ENCODE assay signal across 22 cellular contexts in genomic region chr1:151266821-151267220, GRCh38.
"Had no signal": no experiment of that assay in that cellular context is flagged by ENCODE, and none has a peak within 500 bp of the region (broad histone marks: within the 10 kb centered on the region; RNA-seq: fewer than 3 reads in every experiment).

No MANE protein-coding gene starts in this region.

- H3K4me3 Mint-ChIP-seq: activated naive CD8-positive, alpha-beta T cell; naive B cell; type B pancreatic cell had no signal

- H3K27ac Mint-ChIP-seq: activated naive CD8-positive, alpha-beta T cell; type B pancreatic cell had no signal

- H3K27me3 Mint-ChIP-seq: activated naive CD8-positive, alpha-beta T cell; naive B cell; type B pancreatic cell had no signal

- H3K9me3 Mint-ChIP-seq: naive B cell, type B pancreatic cell had no signal

- H3K9me3 ChIP-seq: colonic mucosa, lower lobe of right lung, mucosa of descending colon, spleen, testis, vagina had no signal

- H3K27me3 ChIP-seq: colonic mucosa, spleen, testis, vagina had no signal

- H3K27ac ChIP-seq: colonic mucosa, lower lobe of right lung, testis, vagina, VCaP had no signal

- H3K4me3 ChIP-seq: colonic mucosa, lower lobe of right lung, mucosa of descending colon, spleen, testis, vagina had no signal

- H3K4me1 ChIP-seq: colonic mucosa, lower lobe of right lung, vagina had no signal

- ATAC-seq: lower lobe of right lung, mucosa of descending colon had no signal

- DNase-seq: activated CD4-positive, alpha-beta T cell treated with anti-CD3 and anti-CD28 coated beads, Interleukin-2, amount 50 U/mL, for 1 hour; activated CD4-positive, CD25-positive, alpha-beta regulatory T cell treated with anti-CD3 and anti-CD28 coated beads, Interleukin-2, amount 50 U/mL, for 72 hours; activated naive CD4-positive, alpha-beta T cell; activated T-cell treated with anti-CD3 and anti-CD28 coated beads for 4 hours; amygdala; colonic mucosa; foreskin fibroblast; kidney; lower lobe of right lung; mesendoderm; mucosa of descending colon; naive B cell; retina; spleen; stimulated activated CD4-positive, alpha-beta T cell treated with anti-CD3 and anti-CD28 coated beads, Interleukin-4, amount 100 ng/mL, for 1 hour; stimulated activated naive CD4-positive, alpha-beta T cell; T-helper 2 cell; testis had no signal
